In genomic region chr22:29475550-29475949, GRCh38 we compare ENCODE assay signal across 17 cellular contexts.
DNase-seq lines count a peak whose midpoint lies in the region; ATAC-seq and FAIRE-seq lines count a peak whose summit lies in the region.
"Had no signal": no experiment of that assay in that cellular context is flagged by ENCODE, and none has a peak within 500 bp of the region (broad histone marks: within the 10 kb centered on the region; RNA-seq: fewer than 3 reads in every experiment).

No MANE protein-coding gene starts in this region.

- peak; percentile 62 for FAIRE-seq in GM19239 (lab: Jason Lieb, UNC)

- H4K20me1 ChIP-seq in BLaER1: peaks cover 28% of the 10 kb centered on the region

- peak; percentile 70 for ATAC-seq in HG03175 (IDR thresholded peaks at IDR 0.05; ENCODE audit: unreplicated experiment)
- ATAC-seq: esophagus mucosa; heart right ventricle; stimulated activated naive CD8-positive, alpha-beta T cell treated with anti-CD3 and anti-CD28 coated beads, Interleukin-15, Interleukin-2, amounts not matched to agents 100 U/mL and 50 U/mL, for 24 hours had no signal

- H3K9me3 ChIP-seq in BLaER1: peaks cover 11% of the 10 kb centered on the region; the same call in 1 of the 2 replicates
- H3K9me3 ChIP-seq: heart right ventricle, SK-N-SH, uterus had no signal

- H3K36me3 ChIP-seq in BLaER1: no peaks in the 10 kb centered on the region
- H3K36me3 ChIP-seq: heart right ventricle, uterus had no signal

- H3K27me3 ChIP-seq in BLaER1: peaks cover 20% of the 10 kb centered on the region

- H3K27ac ChIP-seq in BLaER1: no peak overlapping the region
- H3K27ac ChIP-seq: heart right ventricle, uterus had no signal

- H3K4me2 ChIP-seq in BLaER1: peak overlapping the region; percentile 79
- H3K4me2 ChIP-seq: SK-N-SH had no signal

- peaks cover 34% of the 10 kb centered on the region for H3K4me1 ChIP-seq in BLaER1

- H3K4me3 ChIP-seq in BLaER1: no peak overlapping the region
- H3K4me3 ChIP-seq: heart right ventricle, uterus had no signal

- DNase-seq in GM19239 (ENCODE audit: insufficient read length, low spot score) (peak; percentile 69), NCI-H82 (lab: John Stamatoyannopoulos, UW) (peak; percentile 82), HUDEP-2 (lab: John Stamatoyannopoulos, UW; ENCODE audit: unreplicated experiment in 76 of 76) (no peak), HPDE6-E6E7 (ENCODE audit: extremely low spot score) (no peak), NCI-H510A treated with DMSO at 0.1 percent for 48 hours (lab: John Stamatoyannopoulos, UW) (no peak)
- no peak for DNase-seq in activated effector memory CD4-positive, alpha-beta T cell treated with anti-CD3 and anti-CD28 coated beads, Interleukin-2, amount 50 U/mL, for 16 hours
- DNase-seq: activated CD4-positive, alpha-beta memory T cell treated with anti-CD3 and anti-CD28 coated beads, Interleukin-2, amount 10 ng/mL, durations not matched to agents 7 days and 5 days; heart right ventricle; KBM-7; NCI-H2029 treated with DMSO at 0.1 percent for 48 hours; occipital lobe; SK-N-SH; stimulated activated naive CD8-positive, alpha-beta T cell treated with anti-CD3 and anti-CD28 coated beads, Interleukin-15, Interleukin-2, amounts not matched to agents 100 U/mL and 50 U/mL, for 24 hours; uterus had no signal

- no peak overlapping the region for H3K9ac ChIP-seq in BLaER1
- H3K9ac ChIP-seq: SK-N-SH had no signal

Comparison
In these comparisons a context has a peak if more than half of its experiments do, and no peak if none do; other contexts are left out.
1. DNase-seq: peak in GM19239 (single experiment) and NCI-H82 (single experiment); none in HUDEP-2 (0 of 76), activated effector memory CD4-positive, alpha-beta T cell treated with anti-CD3 and anti-CD28 coated beads, Interleukin-2, amount 50 U/mL, for 16 hours (single experiment), HPDE6-E6E7 (single experiment) and NCI-H510A treated with DMSO at 0.1 percent for 48 hours (single experiment).